In the genomic region with DNA sequence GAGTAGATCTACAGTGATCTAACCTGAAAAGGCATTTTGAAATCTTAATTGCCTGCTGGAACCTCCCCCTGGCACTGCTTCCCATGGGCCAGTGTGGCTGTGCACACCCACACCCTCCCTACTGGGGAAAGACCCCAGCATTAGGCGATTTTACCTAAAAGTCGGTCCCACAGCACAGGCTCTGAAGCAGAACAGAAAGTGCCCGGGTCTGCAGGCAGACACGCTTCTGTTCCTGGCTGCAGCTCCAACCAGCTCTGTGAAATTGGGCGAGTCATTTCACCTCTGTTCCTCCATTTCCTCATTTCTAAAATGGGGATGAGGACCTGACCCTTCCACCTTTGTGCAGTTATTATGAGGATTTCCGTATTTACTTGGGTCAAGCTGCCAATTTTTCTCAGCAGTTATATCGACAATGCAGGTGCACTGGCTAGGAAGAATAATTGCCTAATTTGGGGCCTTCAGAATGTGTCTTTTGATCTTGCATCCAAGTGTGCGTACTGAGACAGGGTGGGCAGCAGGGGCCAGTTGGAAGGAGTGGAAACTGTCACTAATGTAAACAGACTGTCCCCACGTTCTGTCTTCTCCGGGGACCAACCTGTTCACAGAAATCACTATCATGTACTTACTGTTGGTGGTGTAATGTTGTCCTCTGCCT, we compare ENCODE assay signal across 8 cellular contexts. TPM values are rescaled to one million over a fixed set of nuclear protein-coding genes. Genes with fewer than 3 reads are reported as not detected.
DNase-seq lines count a peak whose midpoint lies in the region; ATAC-seq, FAIRE-seq and TF ChIP-seq lines count a peak whose summit lies in the region.

No MANE protein-coding gene starts in this region.

- peaks cover 100% of the 10 kb centered on the region for H3K4me1 Mint-ChIP-seq in nephron progenitor cell

- peak overlapping the region; percentile 35; the same call in 1 of the 2 replicates for H3K4me3 ChIP-seq in GM08714 (ENCODE audit: low read length)
- H3K4me3 ChIP-seq in GM12878: peak overlapping the region; percentile 29

- POLR2A ChIA-PET in GM12878 (lab: Charles Lee): interaction anchor here (0.6 to 1.1 kb wide), 2 partner anchors 470 to 539 kb away, joined by 4 read pairs; no protein-coding TSS in a partner anchor

- CTCF ChIA-PET in GM12878 (lab: Yijun Ruan, JAX): interaction anchor here (1.2 to 5.5 kb wide), 5 partner anchors 351 to 611 kb away, joined by 3 to 67 read pairs (median 12); no protein-coding TSS in a partner anchor

- no peak for FAIRE-seq in GM12878 (lab: Jason Lieb, UNC)

- intact Hi-C loops in GM12878 (cut with micrococcal nuclease; ENCODE audit: unreplicated experiment): loop anchor here (1.0 to 10.0 kb wide), 3 partner anchors 169 to 352 kb away; no protein-coding TSS in a partner anchor

- peaks cover 4% of the 10 kb centered on the region for H3K36me3 Mint-ChIP-seq in nephron progenitor cell (ENCODE audit: low read depth)

- peak overlapping the region; percentile 86 for H3K4me2 ChIP-seq in GM12878 (ENCODE audit: control insufficient read depth, insufficient read depth)

- no peak; the same call in 1 of the 2 replicates for TF ChIP-seq RAD21 in GM12878 (IDR thresholded peaks at IDR 0.05; ENCODE audit: insufficient read depth, low read depth, low read length)

- H3K4me3 Mint-ChIP-seq in nephron progenitor cell: peak overlapping the region; percentile 27

- H3K9me3 ChIP-seq in GM12878 (replicated peaks; ENCODE audit: control insufficient read depth, insufficient read depth, low read length): no peaks in the 10 kb centered on the region

- in situ Hi-C loops in GM12878 (cut with MboI): loop anchor here (5.0 kb wide), 3 partner anchors 354 to 609 kb away; no protein-coding TSS in a partner anchor

- TF ChIP-seq CTCF in GM12878 (IDR thresholded peaks at IDR 0.05 in 2 of 3, conservative IDR thresholded peaks at IDR 0.05 in 1 of 3; ENCODE audit: control insufficient read depth in 2 of 3, extremely low read depth in 1 of 3, insufficient read depth in 1 of 3, low read depth in 3 of 3, low read length in 3 of 3) (no peak), nephron progenitor cell (IDR thresholded peaks at IDR 0.05) (no peak)

- H3K79me2 ChIP-seq in GM12878 (ENCODE audit: control insufficient read depth, insufficient read depth, low read length): peaks cover 75% of the 10 kb centered on the region

- SMC1A ChIA-PET in GM12878 (lab: Charles Lee; ENCODE audit: uncharacterized antibody, unreplicated experiment): interaction anchor here (1.0 to 8.4 kb wide), 7 partner anchors 54 to 543 kb away, joined by 3 to 82 read pairs (median 6); partner anchors contain the start of gene TLR10

- 23% methylated on average over 10 of the region's 10 CpGs for WGBS in GM12878 (ENCODE audit: insufficient coverage, insufficient replicate concordance, low lambda C conversion rate, missing lambda C conversion rate)

- TF ChIP-seq POLR2A in GM12878 (IDR thresholded peaks at IDR 0.05; ENCODE audit: low read depth, low read length): no peak

- 0 out of 4 replicates have a peak, but pooled peaks of 1 of the 2 experiments have one; percentile 12 for TF ChIP-seq EP300 in GM12878 (IDR thresholded peaks at IDR 0.05; ENCODE audit: borderline replicate concordance in 1 of 2, control insufficient read depth in 1 of 2, low read depth in 2 of 2, low read length in 2 of 2)

- H3K9me3 Mint-ChIP-seq in nephron progenitor cell: no peaks in the 10 kb centered on the region

- DNase-seq in GM12878 (ENCODE audit: low read depth, low spot score) (no peak), nephron progenitor cell (no peak), putamen (ENCODE audit: low spot score) (no peak), amniotic stem cell (lab: John Stamatoyannopoulos, UW) (no peak), NCI-H226 (no peak)
- no peak for DNase-seq in stimulated activated CD4-positive, alpha-beta T cell treated with anti-CD3 and anti-CD28 coated beads, Interleukin-12 subunit alpha, Interleukin-12 subunit beta, amount 100 ng/mL, for 4 hours

- ATAC-seq in HG02798 (IDR thresholded peaks at IDR 0.05; ENCODE audit: poor library complexity, unreplicated experiment) (peak; percentile 30), GM12878 (peak; percentile 57)

- BruUV-seq in GM12878 (replicated peaks; lab: Mats Ljungman, UMichigan): no TSS peak

- H2AFZ ChIP-seq in GM12878 (ENCODE audit: control insufficient read depth, low read depth, low read length): no peak overlapping the region; the same call in 1 of the 2 replicates

- H3K4me1 ChIP-seq in GM12878 (ENCODE audit: control insufficient read depth, insufficient read depth, low read length): peaks cover 56% of the 10 kb centered on the region

- peaks cover 0 to 4% of the 10 kb centered on the region in 2 experiments; a peak in 1 of 4 replicates for H3K27me3 ChIP-seq in GM12878 (replicated peaks in 1 of 2; ENCODE audit: control insufficient read depth in 2 of 2, insufficient read depth in 2 of 2, low read length in 1 of 2)

- RAD21 ChIA-PET in GM12878 (lab: Charles Lee; ENCODE audit: unreplicated experiment): interaction anchor here (2.8 to 7.2 kb wide), 3 partner anchors 351 to 602 kb away, joined by 13 to 66 read pairs (median 48); no protein-coding TSS in a partner anchor

- H3K27me3 Mint-ChIP-seq in nephron progenitor cell (ENCODE audit: low read depth, poor library complexity): no peaks in the 10 kb centered on the region

- H3K9ac ChIP-seq in GM12878 (ENCODE audit: control insufficient read depth, insufficient read depth, low read length): peak overlapping the region; percentile 1; the same call in 1 of the 2 replicates

- peak overlapping the region; percentile 58 for H3K27ac ChIP-seq in GM12878 (ENCODE audit: control insufficient read depth, insufficient read depth)

- no peaks in the 10 kb centered on the region for H3K36me3 ChIP-seq in GM12878 (ENCODE audit: control insufficient read depth in 2 of 2, insufficient read depth in 2 of 2, low read length in 1 of 2)

- H4K20me1 ChIP-seq in GM12878 (ENCODE audit: control insufficient read depth, insufficient read depth): no peaks in the 10 kb centered on the region

- H3K27ac Mint-ChIP-seq in nephron progenitor cell: peak overlapping the region; percentile 85

TF ChIP-seq in GM12878, 131 proteins besides CTCF, POLR2A, EP300 and RAD21 (continues in another document):
- TF ChIP-seq ZSCAN29 (IDR thresholded peaks at IDR 0.05) (no peak), E4F1 (IDR thresholded peaks at IDR 0.05; ENCODE audit: borderline replicate concordance, partially characterized antibody) (no peak), WRNIP1 (IDR thresholded peaks at IDR 0.05; ENCODE audit: borderline replicate concordance, low read depth, low read length) (no peak), FOXM1 (IDR thresholded peaks at IDR 0.05; ENCODE audit: low read depth, low read length) (peak; percentile 61; the same call in 1 of the 2 replicates), EED (IDR thresholded peaks at IDR 0.05; ENCODE audit: low read depth) (0 out of 2 replicates have a peak, but pooled peaks have one; percentile 58), BMI1 (IDR thresholded peaks at IDR 0.05; ENCODE audit: borderline replicate concordance) (no peak), GATAD2B (conservative IDR thresholded peaks at IDR 0.05; ENCODE audit: low read depth) (peak; percentile 48; the same call in 1 of the 2 replicates), RUNX3 (IDR thresholded peaks at IDR 0.05; ENCODE audit: low read length) (peak; percentile 56), IKZF1 (conservative IDR thresholded peaks at IDR 0.05) (peak; percentile 47; the same call in 1 of the 2 replicates), CHD2 (IDR thresholded peaks at IDR 0.05; ENCODE audit: borderline replicate concordance, low read depth, low read length) (0 out of 2 replicates have a peak, but pooled peaks have one; percentile 45)

RNA-seq across cellular contexts. Expression of gene KLF3, which starts 7.1 kb away (rescaled TPM):
- 9.0 and 9.1 TPM in 2 replicates for total RNA-seq in GM12878 (2013; cell fraction: nucleolus; rRNA removed)
- 2.2 and 2.3 TPM in 2 replicates for total RNA-seq in GM12878 (2014; rRNA removed)
- 1.9 and 2.6 TPM in 2 replicates for total RNA-seq in GM12878 (2014; rRNA removed; fragmentation: Illumina TruSeq; extraction: Trizol)
- total RNA-seq in GM12878 (2021): 5.7 and 5.8 TPM in 2 replicates
- 11.5 TPM for polyA plus RNA-seq in GM12878 (2011; ENCODE audit: low read depth)
- polyA plus RNA-seq in GM12878 (2011; rRNA removed): 4.1 and 4.7 TPM in 2 replicates
- polyA plus RNA-seq in GM12878 (2011; cell fraction: cytosol; rRNA removed): 3.3 TPM in 2 replicates
- 5.8 and 6.0 TPM in 2 replicates for polyA plus RNA-seq in GM12878 (2011; cell fraction: nucleus; rRNA removed)
- 15.4 and 15.8 TPM in 2 replicates for polyA plus RNA-seq in GM12878 (2012)
- 4.1 and 4.9 TPM in 2 replicates for polyA plus RNA-seq in GM12878 (2014; fragmentation: Illumina TruSeq; extraction: Trizol)
- polyA plus RNA-seq in GM12878 (2014; fragmentation: Nextera tagmentation; extraction: Ambion mirVana): 1 to 10 TPM; 1.4 to 1.5 TPM
- polyA plus RNA-seq in GM12878 (2014; rRNA removed): 2.4 TPM in 2 replicates
- 1 to 10 TPM; 1.4 to 1.7 TPM for polyA plus RNA-seq in GM12878 (2016; fragmentation: Nextera tagmentation; extraction: Ambion mirVana)
- polyA minus RNA-seq in GM12878 (2011; rRNA and poly(A)+ RNA removed): 7.2 and 9.9 TPM in 2 replicates
- 2.8 and 3.8 TPM in 2 replicates for polyA minus RNA-seq in GM12878 (2011; cell fraction: cytosol; rRNA and poly(A)+ RNA removed)
- polyA minus RNA-seq in GM12878 (2011; cell fraction: nucleus; rRNA and poly(A)+ RNA removed): 12.6 and 20.4 TPM in 2 replicates
